ENCODE assay signal across 17 cellular contexts in the genomic region with DNA sequence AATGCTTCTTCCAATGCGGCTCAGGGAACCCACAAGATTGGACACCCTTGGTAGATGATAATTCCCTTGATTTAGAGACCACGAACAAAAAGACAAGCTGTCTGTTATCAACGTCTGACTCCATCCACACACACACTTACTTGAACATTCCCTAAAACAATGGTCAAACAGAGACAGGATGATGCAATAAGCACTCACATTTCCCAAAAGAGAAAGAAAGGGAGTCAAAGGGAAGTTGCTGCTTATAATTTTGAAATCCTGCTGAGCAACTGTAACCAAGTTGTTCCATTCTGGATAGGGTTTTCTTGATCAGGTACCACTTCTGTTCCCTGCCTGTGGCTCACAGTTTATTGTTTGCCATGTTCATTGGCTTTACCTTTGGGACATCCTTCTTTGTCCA.
"Had no signal": no experiment of that assay in that cellular context is flagged by ENCODE, and none has a peak within 500 bp of the region (broad histone marks: within the 10 kb centered on the region; RNA-seq: fewer than 3 reads in every experiment).

No MANE protein-coding gene starts in this region.

- H3K9me3 ChIP-seq: esophagus muscularis mucosa, neutrophil, psoas muscle, tibial artery, upper lobe of left lung, uterus had no signal

- ATAC-seq: left colon; naive thymus-derived CD4-positive, alpha-beta T cell; psoas muscle; stimulated activated effector memory CD8-positive, alpha-beta T cell treated with anti-CD3 and anti-CD28 coated beads, Interleukin-12 subunit alpha, Interleukin-12 subunit beta, amount 100 ng/mL, for 72 hours had no signal

- DNase-seq: effector memory CD4-positive, alpha-beta T cell; foreskin fibroblast; left colon; naive thymus-derived CD4-positive, alpha-beta T cell; nephron progenitor cell; psoas muscle; retina; stimulated activated CD4-positive, alpha-beta T cell treated with anti-CD3 and anti-CD28 coated beads, Interleukin-4, amount 100 ng/mL, for 1 hour; stimulated activated CD8-positive, alpha-beta memory T cell treated with anti-CD3 and anti-CD28 coated beads, Interleukin-4, amount 100 ng/mL, for 48 hours; tibial artery; upper lobe of left lung; uterus had no signal

- H3K4me3 ChIP-seq: esophagus muscularis mucosa, hepatocyte, psoas muscle, tibial artery, upper lobe of left lung, uterus had no signal

- H3K79me2 ChIP-seq: hepatocyte had no signal

- H3K4me1 ChIP-seq: psoas muscle, tibial artery, upper lobe of left lung, uterus had no signal

- H2AFZ ChIP-seq: hepatocyte had no signal

- H3K36me3 ChIP-seq: esophagus muscularis mucosa, neutrophil, tibial artery, upper lobe of left lung, uterus had no signal

- H3K27me3 ChIP-seq: esophagus muscularis mucosa, hepatocyte, neutrophil, tibial artery, upper lobe of left lung, uterus had no signal

- H3K27ac ChIP-seq: epithelial cell of prostate, esophagus muscularis mucosa, hepatocyte, neutrophil, psoas muscle, tibial artery, upper lobe of left lung, uterus had no signal

- H3K4me2 ChIP-seq: hepatocyte had no signal
